In genomic region chr22:24067587-24068376, GRCh38 we compare ENCODE assay signal across 1 cellular context.
TF ChIP-seq lines count a peak whose summit lies in the region.

No MANE protein-coding gene starts in this region.

TF ChIP-seq in IMR-90, 13 proteins besides CTCF, POLR2A, EP300 and RAD21 (continued from another document):
- TF ChIP-seq USF2 (IDR thresholded peaks at IDR 0.05; ENCODE audit: low read depth, low read length) (no peak), RFX5 (IDR thresholded peaks at IDR 0.05; ENCODE audit: low read depth, low read length) (no peak), MXI1 (IDR thresholded peaks at IDR 0.05; ENCODE audit: borderline replicate concordance, low read depth, low read length) (no peak), SMC3 (IDR thresholded peaks at IDR 0.05; ENCODE audit: low read depth, low read length) (no peak), CHD1 (IDR thresholded peaks at IDR 0.05; ENCODE audit: low read depth, low read length) (no peak)
TF ChIP-seq in IMR-90: peak in this region for 0.
